1 cellular context compared by ENCODE assay signal in the genomic region with DNA sequence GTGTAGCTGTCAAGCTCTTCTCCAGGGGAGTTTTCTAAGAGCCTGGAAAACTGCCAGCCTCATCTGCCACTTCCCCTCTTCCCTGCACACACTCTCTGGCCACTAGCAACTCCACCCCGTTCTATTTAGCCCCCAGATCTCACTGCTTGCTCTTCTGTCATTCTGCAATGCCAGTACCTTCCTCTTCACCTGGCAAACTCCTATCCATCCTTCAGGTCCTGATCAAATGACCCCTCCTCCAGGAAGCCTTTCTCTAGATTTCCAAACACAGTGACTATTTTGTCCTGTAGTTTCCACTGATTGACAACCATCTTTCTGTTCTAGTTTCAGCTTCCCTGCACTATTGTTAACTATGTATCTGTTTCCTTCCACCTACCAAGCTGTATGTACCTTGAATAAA.
TF ChIP-seq lines count a peak whose summit lies in the region.

No MANE protein-coding gene starts in this region.

TF ChIP-seq in SK-N-SH, 30 proteins besides CTCF, POLR2A, EP300 and RAD21 (continued from another document):
- TF ChIP-seq, protein P1, sequence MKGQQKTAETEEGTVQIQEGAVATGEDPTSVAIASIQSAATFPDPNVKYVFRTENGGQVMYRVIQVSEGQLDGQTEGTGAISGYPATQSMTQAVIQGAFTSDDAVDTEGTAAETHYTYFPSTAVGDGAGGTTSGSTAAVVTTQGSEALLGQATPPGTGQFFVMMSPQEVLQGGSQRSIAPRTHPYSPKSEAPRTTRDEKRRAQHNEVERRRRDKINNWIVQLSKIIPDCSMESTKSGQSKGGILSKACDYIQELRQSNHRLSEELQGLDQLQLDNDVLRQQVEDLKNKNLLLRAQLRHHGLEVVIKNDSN (IDR thresholded peaks at IDR 0.05; ENCODE audit: borderline replicate concordance, low read depth), result no peak
- no peak for TF ChIP-seq TEAD4 (IDR thresholded peaks at IDR 0.05; ENCODE audit: borderline replicate concordance, insufficient read depth)
- TF ChIP-seq, protein P2, sequence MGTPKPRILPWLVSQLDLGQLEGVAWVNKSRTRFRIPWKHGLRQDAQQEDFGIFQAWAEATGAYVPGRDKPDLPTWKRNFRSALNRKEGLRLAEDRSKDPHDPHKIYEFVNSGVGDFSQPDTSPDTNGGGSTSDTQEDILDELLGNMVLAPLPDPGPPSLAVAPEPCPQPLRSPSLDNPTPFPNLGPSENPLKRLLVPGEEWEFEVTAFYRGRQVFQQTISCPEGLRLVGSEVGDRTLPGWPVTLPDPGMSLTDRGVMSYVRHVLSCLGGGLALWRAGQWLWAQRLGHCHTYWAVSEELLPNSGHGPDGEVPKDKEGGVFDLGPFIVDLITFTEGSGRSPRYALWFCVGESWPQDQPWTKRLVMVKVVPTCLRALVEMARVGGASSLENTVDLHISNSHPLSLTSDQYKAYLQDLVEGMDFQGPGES (IDR thresholded peaks at IDR 0.05; ENCODE audit: low read depth, low read length), result no peak
- TF ChIP-seq MEF2A (IDR thresholded peaks at IDR 0.05; ENCODE audit: borderline replicate concordance, low read depth), result no peak
- TF ChIP-seq RCOR1 (IDR thresholded peaks at IDR 0.05; ENCODE audit: low read length), result no peak
- no peak for TF ChIP-seq TAF1 (IDR thresholded peaks at IDR 0.05; ENCODE audit: borderline replicate concordance, low read depth, low read length)
- TF ChIP-seq, protein P3, sequence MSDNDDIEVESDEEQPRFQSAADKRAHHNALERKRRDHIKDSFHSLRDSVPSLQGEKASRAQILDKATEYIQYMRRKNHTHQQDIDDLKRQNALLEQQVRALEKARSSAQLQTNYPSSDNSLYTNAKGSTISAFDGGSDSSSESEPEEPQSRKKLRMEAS (IDR thresholded peaks at IDR 0.05; ENCODE audit: low read depth), result no peak
